In genomic region chr16:22206013-22206846, GRCh38 we compare ENCODE assay signal across 8 cellular contexts. TPM values are rescaled to one million over a fixed set of nuclear protein-coding genes. Genes with fewer than 3 reads are reported as not detected.
DNase-seq lines count a peak whose midpoint lies in the region; ATAC-seq lines count a peak whose summit lies in the region.

Gene EEF2K (plus strand): TSS chr16:22206278. CDS start chr16:22225730, 19,452 bp downstream.

- H3K9me3 ChIP-seq in esophagus (ENCODE audit: control insufficient read depth in 2 of 2, insufficient read depth in 1 of 2, low read depth in 1 of 2, low read length in 1 of 2) (no peaks in the 10 kb centered on the region), muscle layer of duodenum (ENCODE audit: control insufficient read depth in 1 of 2, low read length in 2 of 2) (no peaks in the 10 kb centered on the region)

- H3K36me3 ChIP-seq in esophagus (ENCODE audit: control insufficient read depth in 2 of 2, insufficient read depth in 2 of 2, low read length in 1 of 2) (no peaks in the 10 kb centered on the region), muscle layer of duodenum (ENCODE audit: control insufficient read depth in 1 of 2, insufficient read depth in 2 of 2, low read length in 2 of 2) (no peaks in the 10 kb centered on the region)

- H3K9me3 Mint-ChIP-seq in activated T-cell treated with anti-CD3 and anti-CD28 coated beads, Interleukin-2, amount 50 U/mL, for 24 hours = no peaks in the 10 kb centered on the region

- peak within 1 kb of the TSS; percentile 95 for H3K4me3 Mint-ChIP-seq in activated T-cell treated with anti-CD3 and anti-CD28 coated beads, Interleukin-2, amount 50 U/mL, for 24 hours

- H3K4me3 ChIP-seq in esophagus (ENCODE audit: low read depth in 1 of 2, low read length in 2 of 2) (peak within 1 kb of the TSS; percentile 80 to 86), muscle layer of duodenum (ENCODE audit: low read depth in 1 of 2, low read length in 2 of 2) (peak within 1 kb of the TSS; percentile 83 to 87)

- DNase-seq in DMS153 (lab: John Stamatoyannopoulos, UW) (peak; percentile 93), HuH-7.5 (ENCODE audit: low spot score) (peak; percentile 91), OCI-M2 (lab: John Stamatoyannopoulos, UW; ENCODE audit: unreplicated experiment) (peak; percentile 87)
- peak; percentile 88 for DNase-seq in activated T-cell treated with anti-CD3 and anti-CD28 coated beads, Interleukin-2, amount 50 U/mL, for 24 hours
- DNase-seq in stimulated activated CD8-positive, alpha-beta memory T cell treated with anti-CD3 and anti-CD28 coated beads, Interleukin-7, amount 100 ng/mL, for 48 hours (ENCODE audit: extremely low read depth in 1 of 2, low read depth in 1 of 2) = peak; percentile 77 to 82

- H3K4me1 Mint-ChIP-seq in activated T-cell treated with anti-CD3 and anti-CD28 coated beads, Interleukin-2, amount 50 U/mL, for 24 hours (ENCODE audit: low read depth) = peaks cover 47% of the 10 kb centered on the region

- H3K27ac ChIP-seq in esophagus (ENCODE audit: low read depth in 2 of 2, low read length in 1 of 2) = peak within 1 kb of the TSS; percentile 78 to 87
- peak within 1 kb of the TSS; percentile 88 for H3K27ac ChIP-seq in muscle layer of duodenum (ENCODE audit: low read length)

- H3K36me3 Mint-ChIP-seq in activated T-cell treated with anti-CD3 and anti-CD28 coated beads, Interleukin-2, amount 50 U/mL, for 24 hours (ENCODE audit: low read depth) = peaks cover 37% of the 10 kb centered on the region

- no peaks in the 10 kb centered on the region for H3K27me3 Mint-ChIP-seq in activated T-cell treated with anti-CD3 and anti-CD28 coated beads, Interleukin-2, amount 50 U/mL, for 24 hours

- peak within 1 kb of the TSS; percentile 93 for H3K27ac Mint-ChIP-seq in activated T-cell treated with anti-CD3 and anti-CD28 coated beads, Interleukin-2, amount 50 U/mL, for 24 hours

- 0% methylated on average over 57 to 74 of the region's 74 CpGs for WGBS in esophagus, 2 donors

- H3K4me1 ChIP-seq in esophagus (ENCODE audit: control insufficient read depth in 2 of 2, insufficient read depth in 2 of 2, low read length in 1 of 2) (peaks cover 5 to 11% of the 10 kb centered on the region in 2 donors), muscle layer of duodenum (ENCODE audit: control insufficient read depth in 1 of 2, insufficient read depth in 2 of 2, low read length in 2 of 2) (peaks cover 0 to 6% of the 10 kb centered on the region in 2 donors)

- ATAC-seq in GM21526 (IDR thresholded peaks at IDR 0.05; ENCODE audit: low FRiP score, unreplicated experiment) = peak; percentile 67

- H3K27me3 ChIP-seq in esophagus (ENCODE audit: control insufficient read depth in 1 of 2, insufficient read depth in 2 of 2, low read length in 2 of 2) = no peaks in the 10 kb centered on the region
- no peaks in the 10 kb centered on the region for H3K27me3 ChIP-seq in muscle layer of duodenum (ENCODE audit: low read depth, low read length)

RNA-seq across cellular contexts. Expression of gene EEF2K, which starts in this region (rescaled TPM):
- polyA plus RNA-seq in esophagus = 1 to 10 TPM; 4.6 to 6.9 TPM

Comparison
In these comparisons a context has a peak if more than half of its experiments do, and no peak if none do; other contexts are left out.
1. Peak in every context shown above with its lines: DNase-seq, ATAC-seq, H3K4me3 ChIP-seq and H3K27ac ChIP-seq.